In the genomic region with DNA sequence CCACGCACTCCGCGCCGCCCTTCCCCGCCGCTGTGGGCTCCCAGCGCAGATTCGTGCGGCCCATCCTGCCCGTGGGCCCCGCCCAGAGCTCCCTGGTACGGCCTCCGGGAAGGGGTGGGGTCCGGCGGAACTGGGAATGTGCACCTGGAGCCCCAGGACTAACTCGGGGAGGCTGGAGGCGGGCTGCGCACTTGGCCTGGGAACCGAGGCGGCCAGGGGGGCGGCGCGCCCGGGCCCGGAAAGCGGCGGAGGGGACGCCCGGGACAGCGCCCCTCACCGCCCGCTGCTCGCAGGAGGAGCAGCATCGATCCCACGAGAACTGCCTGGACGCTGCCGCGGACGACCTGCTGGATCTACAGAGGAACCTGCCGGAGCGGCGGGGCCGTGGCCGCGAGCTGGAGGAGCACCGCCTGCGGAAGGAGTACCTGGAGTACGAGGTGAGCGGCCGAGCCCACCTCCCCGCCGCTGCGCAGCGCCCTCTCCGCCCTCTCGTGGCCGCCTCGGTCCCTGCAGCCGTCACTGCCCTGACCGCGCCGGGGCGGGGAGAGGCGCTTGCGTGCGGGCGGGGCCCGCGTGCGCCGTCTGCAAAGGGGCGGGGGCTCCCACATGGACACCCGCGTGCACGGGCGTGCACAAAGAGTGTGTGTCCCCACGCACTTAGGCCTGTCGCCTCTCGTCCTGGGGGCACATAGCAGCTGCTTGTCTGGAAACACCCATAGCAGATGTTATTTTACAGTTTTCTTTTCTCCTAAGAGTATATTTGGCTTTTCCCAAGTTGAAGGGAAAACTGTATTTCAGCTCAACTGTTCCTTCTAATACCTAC, we compare ENCODE assay signal across 1 cellular context.
TF ChIP-seq lines count a peak whose summit lies in the region.

No MANE protein-coding gene starts in this region.

TF ChIP-seq in K562, 482 proteins besides CTCF, POLR2A, EP300 and RAD21 (continued from another document):
- TF ChIP-seq ZBTB33 (CRISPR knock-in tag; IDR thresholded peaks at IDR 0.05): peak; percentile 96
- no peak for TF ChIP-seq SLC30A9 (CRISPR knock-in tag; IDR thresholded peaks at IDR 0.05)
TF ChIP-seq in K562: peak in this region for 2.
